8 cellular contexts compared by ENCODE assay signal in the genomic region with DNA sequence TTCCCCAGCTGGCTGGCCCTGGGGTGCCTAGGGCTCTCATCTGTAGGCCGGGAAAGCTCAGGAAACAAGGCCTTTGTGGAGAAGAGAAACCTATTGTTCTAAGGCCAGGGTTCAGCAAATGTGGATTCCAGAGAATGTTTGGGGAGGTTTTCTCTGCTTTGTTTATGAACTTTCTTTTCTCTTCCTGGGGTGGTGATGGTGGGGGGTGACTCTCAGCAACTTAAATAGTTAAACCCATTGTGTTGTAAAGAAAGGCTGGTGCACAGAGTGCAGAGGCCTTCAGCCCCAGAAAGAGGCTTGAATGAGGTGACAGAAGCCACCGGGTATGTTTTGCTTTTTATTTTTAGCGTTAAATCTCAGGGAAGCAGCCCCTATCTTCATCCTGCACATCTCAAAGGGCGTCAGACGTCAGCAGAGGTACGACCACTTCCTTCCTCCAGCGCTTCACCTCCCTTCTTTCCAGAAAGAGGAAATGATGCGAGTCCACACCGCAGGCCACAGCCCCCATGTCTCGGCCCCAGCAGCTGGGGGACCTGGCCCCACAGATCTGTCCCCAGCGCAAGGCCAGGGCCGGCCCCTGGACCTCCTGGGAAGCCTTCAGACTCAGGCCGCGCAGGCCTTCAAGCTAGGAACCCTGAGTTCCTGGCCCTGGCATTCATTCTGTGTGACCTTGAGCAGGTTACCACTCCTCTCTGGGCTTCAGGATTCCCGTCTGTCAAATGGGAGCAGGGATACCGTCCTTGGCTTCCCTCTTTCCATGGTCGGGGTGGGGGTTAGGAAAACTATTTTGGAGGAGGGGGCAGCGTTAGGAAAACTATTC. TPM values are rescaled to one million over a fixed set of nuclear protein-coding genes. Genes with fewer than 3 reads are reported as not detected.
DNase-seq lines count a peak whose midpoint lies in the region; ATAC-seq, FAIRE-seq and TF ChIP-seq lines count a peak whose summit lies in the region.

No MANE protein-coding gene starts in this region.

- H3K36me3 Mint-ChIP-seq in activated CD4-positive, alpha-beta T cell treated with anti-CD3 and anti-CD28 coated beads for 36 hours (ENCODE audit: low read depth), result peaks cover 29% of the 10 kb centered on the region
- peaks cover 0 to under 1% (median 0%) of the 10 kb centered on the region in 3 donors for H3K36me3 Mint-ChIP-seq in naive thymus-derived CD8-positive, alpha-beta T cell

- no peaks in the 10 kb centered on the region for H3K27me3 Mint-ChIP-seq in activated CD4-positive, alpha-beta T cell treated with anti-CD3 and anti-CD28 coated beads for 36 hours
- peaks cover 0 to 2% (median 0%) of the 10 kb centered on the region in 5 donors for H3K27me3 Mint-ChIP-seq in naive thymus-derived CD8-positive, alpha-beta T cell

- no peaks in the 10 kb centered on the region for H3K9me3 Mint-ChIP-seq in activated CD4-positive, alpha-beta T cell treated with anti-CD3 and anti-CD28 coated beads for 36 hours (ENCODE audit: low read depth)
- H3K9me3 Mint-ChIP-seq in naive thymus-derived CD8-positive, alpha-beta T cell, result no peaks in the 10 kb centered on the region

- no peak; the same call in 1 of the 2 replicates for TF ChIP-seq POLR2A in GM12891 (IDR thresholded peaks at IDR 0.05; ENCODE audit: low read depth, low read length)

- peak; percentile 89 for FAIRE-seq in GM12891 (lab: Jason Lieb, UNC)

- DNase-seq in GM12891 (ENCODE audit: insufficient read length, low spot score) (peak; percentile 44), dermis blood vessel endothelial cell (peak; percentile 92), NCI-H1417 (lab: John Stamatoyannopoulos, UW) (no peak), NCI-H1694 treated with DMSO at 0.1 percent for 48 hours (lab: John Stamatoyannopoulos, UW) (no peak)
- DNase-seq in activated CD4-positive, alpha-beta T cell treated with anti-CD3 and anti-CD28 coated beads for 36 hours, result peak; percentile 80
- DNase-seq in naive thymus-derived CD8-positive, alpha-beta T cell, result peak; percentile 55 to 94 (median 88)
- peak; percentile 83 for DNase-seq in stimulated activated naive CD8-positive, alpha-beta T cell treated with anti-CD3 and anti-CD28 coated beads, Interleukin-15, Interleukin-2, amounts not matched to agents 100 U/mL and 50 U/mL, for 24 hours

- ATAC-seq in HG03460 (IDR thresholded peaks at IDR 0.05; ENCODE audit: unreplicated experiment), result peak; percentile 41
- ATAC-seq in activated CD4-positive, alpha-beta T cell treated with anti-CD3 and anti-CD28 coated beads for 36 hours, result peak; percentile 62
- ATAC-seq in naive thymus-derived CD8-positive, alpha-beta T cell, result peak; percentile 72 to 78
- peak; percentile 71 for ATAC-seq in stimulated activated naive CD8-positive, alpha-beta T cell treated with anti-CD3 and anti-CD28 coated beads, Interleukin-15, Interleukin-2, amounts not matched to agents 100 U/mL and 50 U/mL, for 24 hours

- POLR2A ChIA-PET in activated CD4-positive, alpha-beta T cell treated with anti-CD3 and anti-CD28 coated beads for 36 hours (lab: Charles Lee), result interaction anchor here (0.6 to 1.1 kb wide), 4 partner anchors 13 to 277 kb away, joined by 3 to 8 read pairs (median 4); no protein-coding TSS in a partner anchor
- POLR2A ChIA-PET in naive thymus-derived CD8-positive, alpha-beta T cell (lab: Charles Lee), result interaction anchor here (0.5 to 5.5 kb wide), 20 partner anchors 9 to 332 kb away, joined by 3 to 105 read pairs (median 6); partner anchors contain the start of genes ACTR5, DHX35 and RALGAPB

- CTCF ChIA-PET in activated CD4-positive, alpha-beta T cell treated with anti-CD3 and anti-CD28 coated beads for 36 hours (lab: Charles Lee), result interaction anchor here (0.6 to 5.4 kb wide), 11 partner anchors 15 to 247 kb away, joined by 3 to 51 read pairs (median 4); no protein-coding TSS in a partner anchor

- H3K4me1 Mint-ChIP-seq in activated CD4-positive, alpha-beta T cell treated with anti-CD3 and anti-CD28 coated beads for 36 hours, result peaks cover 41% of the 10 kb centered on the region
- peaks cover 23 to 57% (median 53%) of the 10 kb centered on the region in 4 donors for H3K4me1 Mint-ChIP-seq in naive thymus-derived CD8-positive, alpha-beta T cell

- intact Hi-C loops in activated CD4-positive, alpha-beta T cell treated with anti-CD3 and anti-CD28 coated beads for 36 hours (cut with DNase I, micrococcal nuclease), result loop anchor here (1.0 to 2.0 kb wide), 9 partner anchors 28 to 88 kb away; partner anchors contain the start of gene ACTR5 (in 2 of the 2)

- peak overlapping the region; percentile 93 for H3K27ac Mint-ChIP-seq in activated CD4-positive, alpha-beta T cell treated with anti-CD3 and anti-CD28 coated beads for 36 hours
- peak overlapping the region; percentile 94 to 99 (median 96) for H3K27ac Mint-ChIP-seq in naive thymus-derived CD8-positive, alpha-beta T cell

- H3K4me3 Mint-ChIP-seq in activated CD4-positive, alpha-beta T cell treated with anti-CD3 and anti-CD28 coated beads for 36 hours, result peak overlapping the region; percentile 86
- H3K4me3 Mint-ChIP-seq in naive thymus-derived CD8-positive, alpha-beta T cell, result peak overlapping the region; percentile 82 to 96 (median 89)

TF ChIP-seq in GM12891, 5 proteins besides CTCF, POLR2A, EP300 and RAD21:
- peak; percentile 65 for TF ChIP-seq POU2F2 (IDR thresholded peaks at IDR 0.05; ENCODE audit: low read depth, low read length)
- no peak for TF ChIP-seq POLR2AphosphoS5 (IDR thresholded peaks at IDR 0.05; ENCODE audit: low read depth, low read length)
- peak; percentile 95 for TF ChIP-seq SPI1 (IDR thresholded peaks at IDR 0.05; ENCODE audit: low read depth, low read length)
- no peak for TF ChIP-seq PAX5 (IDR thresholded peaks at IDR 0.05; ENCODE audit: insufficient read depth, low read length, severe bottlenecking)
- no peak for TF ChIP-seq TAF1 (IDR thresholded peaks at IDR 0.05; ENCODE audit: low read depth, low read length)

RNA-seq across cellular contexts. Expression of gene PPP1R16B, which starts 0.6 kb away (rescaled TPM):
- 60.8 TPM for polyA plus RNA-seq in GM12891 (2012; ENCODE audit: low read depth, missing spikeins)
- total RNA-seq in activated CD4-positive, alpha-beta T cell treated with anti-CD3 and anti-CD28 coated beads for 36 hours, result 10 to 100 TPM; 78.8 to 84.0 TPM
- 247 and 304 TPM in 2 replicates for total RNA-seq in dermis blood vessel endothelial cell
- 10 to 100 TPM; 31.4 to 33.6 TPM for total RNA-seq in naive thymus-derived CD8-positive, alpha-beta T cell
- polyA plus RNA-seq in naive thymus-derived CD8-positive, alpha-beta T cell, result 10 to 100 TPM in 2 of 3 donors, 1 to 10 TPM in 1; 9.7 to 15.6 (median 13.4) TPM

RNA-seq across cellular contexts. Expression of gene ACTR5, which starts 56.6 kb away (rescaled TPM):
- polyA plus RNA-seq in GM12891 (2012; ENCODE audit: low read depth, missing spikeins), result 3.0 TPM
- total RNA-seq in activated CD4-positive, alpha-beta T cell treated with anti-CD3 and anti-CD28 coated beads for 36 hours, result 1 to 10 TPM; 6.3 to 8.4 TPM
- 9.7 and 14.1 TPM in 2 replicates for total RNA-seq in dermis blood vessel endothelial cell
- 10 to 100 TPM; 20.7 to 21.8 TPM for total RNA-seq in naive thymus-derived CD8-positive, alpha-beta T cell
- 10 to 100 TPM in 2 of 3 donors, 1 to 10 TPM in 1; 8.8 to 10.3 (median 10.2) TPM for polyA plus RNA-seq in naive thymus-derived CD8-positive, alpha-beta T cell

Comparison
In these comparisons a context has a peak if more than half of its experiments do, and no peak if none do; other contexts are left out.
1. DNase-seq: peak in GM12891 (single experiment), activated CD4-positive, alpha-beta T cell treated with anti-CD3 and anti-CD28 coated beads for 36 hours (single experiment), dermis blood vessel endothelial cell (single experiment), naive thymus-derived CD8-positive, alpha-beta T cell (10 of 10) and stimulated activated naive CD8-positive, alpha-beta T cell treated with anti-CD3 and anti-CD28 coated beads, Interleukin-15, Interleukin-2, amounts not matched to agents 100 U/mL and 50 U/mL, for 24 hours (single experiment); none in NCI-H1417 (0 of 3) and NCI-H1694 treated with DMSO at 0.1 percent for 48 hours (single experiment).
2. Peak in every context shown above with its lines, with median percentiles within 50 percentile points of each other: ATAC-seq.